1 cellular context compared by ENCODE assay signal in genomic region chr11:119377961-119378667, GRCh38.
TF ChIP-seq lines count a peak whose summit lies in the region.

No MANE protein-coding gene starts in this region.

TF ChIP-seq in K562, 482 proteins besides CTCF, POLR2A, EP300 and RAD21 (continues in another document):
- TF ChIP-seq ZNF197 (CRISPR knock-in tag; IDR thresholded peaks at IDR 0.05; ENCODE audit: low read depth) (no peak), SMAD1 (IDR thresholded peaks at IDR 0.05; ENCODE audit: low read depth, low read length, partially characterized antibody) (no peak), ATF4 (CRISPR knock-in tag; IDR thresholded peaks at IDR 0.05) (no peak), RCOR1 (IDR thresholded peaks at IDR 0.05; ENCODE audit: borderline replicate concordance in 1 of 2, low read depth in 2 of 2, low read length in 2 of 2) (no peak), ILK (tag; IDR thresholded peaks at IDR 0.05; ENCODE audit: borderline replicate concordance, low read depth) (no peak), ZNF124 (CRISPR knock-in tag; IDR thresholded peaks at IDR 0.05) (no peak), JUND (IDR thresholded peaks at IDR 0.05; ENCODE audit: borderline replicate concordance, low read depth, low read length) (0 out of 2 replicates have a peak, but pooled peaks have one; percentile 13), JUND (tag; IDR thresholded peaks at IDR 0.05; ENCODE audit: borderline replicate concordance, low read depth, low read length) (no peak), TSHZ1 (CRISPR knock-in tag; IDR thresholded peaks at IDR 0.05) (no peak), ELF1 (tag; IDR thresholded peaks at IDR 0.05) (no peak), ARNT (IDR thresholded peaks at IDR 0.05) (no peak), ZNF24 (IDR thresholded peaks at IDR 0.05) (no peak), ZFX (CRISPR knock-in tag; IDR thresholded peaks at IDR 0.05) (no peak), DNMT1 (IDR thresholded peaks at IDR 0.05) (no peak), E2F3 (CRISPR knock-in tag; IDR thresholded peaks at IDR 0.05) (no peak), KDM4B (IDR thresholded peaks at IDR 0.05; ENCODE audit: borderline replicate concordance in 2 of 2, low read depth in 1 of 2) (no peak), ZNF134 (CRISPR knock-in tag; conservative IDR thresholded peaks at IDR 0.05) (no peak), ZKSCAN8 (CRISPR knock-in tag; IDR thresholded peaks at IDR 0.05) (no peak), GTF2E2 (tag; IDR thresholded peaks at IDR 0.05) (no peak), RBM22 (IDR thresholded peaks at IDR 0.05; ENCODE audit: low read depth, low read length, poor library complexity, severe bottlenecking) (no peak), TBP (optimal IDR thresholded peaks at IDR 0.05; ENCODE audit: low read depth, low read length) (peak; percentile 8), PRMT5 (CRISPR knock-in tag; IDR thresholded peaks at IDR 0.05) (no peak), MTA2 (IDR thresholded peaks at IDR 0.05; ENCODE audit: low read depth) (no peak), HOXB6 (CRISPR knock-in tag; IDR thresholded peaks at IDR 0.05; ENCODE audit: borderline replicate concordance) (no peak), POLR2AphosphoS5 (IDR thresholded peaks at IDR 0.05; ENCODE audit: control insufficient read depth, insufficient read depth, low read depth, low read length) (peak; percentile 22; the same call in 1 of the 2 replicates), CEBPG (CRISPR knock-in tag; IDR thresholded peaks at IDR 0.05) (no peak), CEBPG (tag; conservative IDR thresholded peaks at IDR 0.05 in 1 of 2, IDR thresholded peaks at IDR 0.05 in 1 of 2) (peak in 1 of 2 experiments; percentile 32; a peak in 1 of 4 replicates), ZNF655 (CRISPR knock-in tag; IDR thresholded peaks at IDR 0.05) (no peak), EWSR1 (IDR thresholded peaks at IDR 0.05; ENCODE audit: borderline replicate concordance, low read depth, partially characterized antibody) (no peak), TRIM24 (IDR thresholded peaks at IDR 0.05) (no peak), NFYB (IDR thresholded peaks at IDR 0.05; ENCODE audit: extremely low read depth, insufficient read length) (peak; percentile 5), HNRNPK (IDR thresholded peaks at IDR 0.05; ENCODE audit: low read depth, low read length, poor library complexity, severe bottlenecking) (no peak), MIER1 (IDR thresholded peaks at IDR 0.05; ENCODE audit: low read depth) (no peak), FOS (IDR thresholded peaks at IDR 0.05; ENCODE audit: extremely low read depth, insufficient read length) (no peak), HCFC1 (IDR thresholded peaks at IDR 0.05; ENCODE audit: low read depth, low read length) (no peak), NR2F6 (CRISPR knock-in tag; IDR thresholded peaks at IDR 0.05) (no peak), NKRF (IDR thresholded peaks at IDR 0.05; ENCODE audit: borderline replicate concordance) (no peak), WHSC1 (IDR thresholded peaks at IDR 0.05; ENCODE audit: low read length) (no peak), ADNP (tag; IDR thresholded peaks at IDR 0.05) (no peak), THAP12 (CRISPR knock-in tag; IDR thresholded peaks at IDR 0.05) (no peak), DPF2 (IDR thresholded peaks at IDR 0.05) (peak; percentile 11; the same call in 1 of the 2 replicates), HMG20A (CRISPR knock-in tag; conservative IDR thresholded peaks at IDR 0.05) (no peak), CXXC5 (CRISPR knock-in tag; IDR thresholded peaks at IDR 0.05) (no peak), KLF16 (IDR thresholded peaks at IDR 0.05) (no peak), XRCC5 (IDR thresholded peaks at IDR 0.05; ENCODE audit: low read depth, low read length) (no peak), SIN3A (IDR thresholded peaks at IDR 0.05; ENCODE audit: borderline replicate concordance in 2 of 2, control insufficient read depth in 1 of 2, low read depth in 2 of 2, low read length in 2 of 2) (no peak), CREB1 (IDR thresholded peaks at IDR 0.05) (no peak), CREB1 (CRISPR knock-in tag; IDR thresholded peaks at IDR 0.05) (no peak), ZC3H4 (CRISPR knock-in tag; IDR thresholded peaks at IDR 0.05; ENCODE audit: borderline replicate concordance) (no peak), CCAR2 (IDR thresholded peaks at IDR 0.05; ENCODE audit: low read depth, low read length) (no peak), NR1H2 (CRISPR knock-in tag; IDR thresholded peaks at IDR 0.05) (no peak), ZZZ3 (IDR thresholded peaks at IDR 0.05) (no peak), BDP1 (IDR thresholded peaks at IDR 0.05; ENCODE audit: insufficient read depth, insufficient read length) (no peak), ASH1L (IDR thresholded peaks at IDR 0.05; ENCODE audit: borderline replicate concordance, low read depth, partially characterized antibody) (no peak), ZNF668 (CRISPR knock-in tag; IDR thresholded peaks at IDR 0.05) (no peak), CHD1 (IDR thresholded peaks at IDR 0.05; ENCODE audit: low read length) (no peak), PML (IDR thresholded peaks at IDR 0.05; ENCODE audit: low read length) (no peak), NFE2 (IDR thresholded peaks at IDR 0.05; ENCODE audit: low read depth) (no peak), CREBBP (IDR thresholded peaks at IDR 0.05; ENCODE audit: low read depth, low read length) (no peak), NCOR1 (IDR thresholded peaks at IDR 0.05) (peak; percentile 41; the same call in 1 of the 2 replicates), MBD2 (IDR thresholded peaks at IDR 0.05; ENCODE audit: borderline replicate concordance, low read depth) (no peak), BRF1 (IDR thresholded peaks at IDR 0.05; ENCODE audit: borderline replicate concordance, extremely low read depth, insufficient read length) (no peak)
- TF ChIP-seq, protein P1, sequence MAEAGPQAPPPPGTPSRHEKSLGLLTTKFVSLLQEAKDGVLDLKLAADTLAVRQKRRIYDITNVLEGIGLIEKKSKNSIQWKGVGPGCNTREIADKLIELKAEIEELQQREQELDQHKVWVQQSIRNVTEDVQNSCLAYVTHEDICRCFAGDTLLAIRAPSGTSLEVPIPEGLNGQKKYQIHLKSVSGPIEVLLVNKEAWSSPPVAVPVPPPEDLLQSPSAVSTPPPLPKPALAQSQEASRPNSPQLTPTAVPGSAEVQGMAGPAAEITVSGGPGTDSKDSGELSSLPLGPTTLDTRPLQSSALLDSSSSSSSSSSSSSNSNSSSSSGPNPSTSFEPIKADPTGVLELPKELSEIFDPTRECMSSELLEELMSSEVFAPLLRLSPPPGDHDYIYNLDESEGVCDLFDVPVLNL (CRISPR knock-in tag; IDR thresholded peaks at IDR 0.05; ENCODE audit: low read depth), result no peak
- TF ChIP-seq, protein P2, sequence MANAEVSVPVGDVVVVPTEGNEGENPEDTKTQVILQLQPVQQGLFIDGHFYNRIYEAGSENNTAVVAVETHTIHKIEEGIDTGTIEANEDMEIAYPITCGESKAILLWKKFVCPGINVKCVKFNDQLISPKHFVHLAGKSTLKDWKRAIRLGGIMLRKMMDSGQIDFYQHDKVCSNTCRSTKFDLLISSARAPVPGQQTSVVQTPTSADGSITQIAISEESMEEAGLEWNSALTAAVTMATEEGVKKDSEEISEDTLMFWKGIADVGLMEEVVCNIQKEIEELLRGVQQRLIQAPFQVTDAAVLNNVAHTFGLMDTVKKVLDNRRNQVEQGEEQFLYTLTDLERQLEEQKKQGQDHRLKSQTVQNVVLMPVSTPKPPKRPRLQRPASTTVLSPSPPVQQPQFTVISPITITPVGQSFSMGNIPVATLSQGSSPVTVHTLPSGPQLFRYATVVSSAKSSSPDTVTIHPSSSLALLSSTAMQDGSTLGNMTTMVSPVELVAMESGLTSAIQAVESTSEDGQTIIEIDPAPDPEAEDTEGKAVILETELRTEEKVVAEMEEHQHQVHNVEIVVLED (CRISPR knock-in tag; IDR thresholded peaks at IDR 0.05), result no peak
- TF ChIP-seq, protein P3, sequence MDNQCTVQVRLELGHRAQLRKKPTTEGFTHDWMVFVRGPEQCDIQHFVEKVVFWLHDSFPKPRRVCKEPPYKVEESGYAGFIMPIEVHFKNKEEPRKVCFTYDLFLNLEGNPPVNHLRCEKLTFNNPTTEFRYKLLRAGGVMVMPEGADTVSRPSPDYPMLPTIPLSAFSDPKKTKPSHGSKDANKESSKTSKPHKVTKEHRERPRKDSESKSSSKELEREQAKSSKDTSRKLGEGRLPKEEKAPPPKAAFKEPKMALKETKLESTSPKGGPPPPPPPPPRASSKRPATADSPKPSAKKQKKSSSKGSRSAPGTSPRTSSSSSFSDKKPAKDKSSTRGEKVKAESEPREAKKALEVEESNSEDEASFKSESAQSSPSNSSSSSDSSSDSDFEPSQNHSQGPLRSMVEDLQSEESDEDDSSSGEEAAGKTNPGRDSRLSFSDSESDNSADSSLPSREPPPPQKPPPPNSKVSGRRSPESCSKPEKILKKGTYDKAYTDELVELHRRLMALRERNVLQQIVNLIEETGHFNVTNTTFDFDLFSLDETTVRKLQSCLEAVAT (IDR thresholded peaks at IDR 0.05), result no peak
- TF ChIP-seq, protein P4, sequence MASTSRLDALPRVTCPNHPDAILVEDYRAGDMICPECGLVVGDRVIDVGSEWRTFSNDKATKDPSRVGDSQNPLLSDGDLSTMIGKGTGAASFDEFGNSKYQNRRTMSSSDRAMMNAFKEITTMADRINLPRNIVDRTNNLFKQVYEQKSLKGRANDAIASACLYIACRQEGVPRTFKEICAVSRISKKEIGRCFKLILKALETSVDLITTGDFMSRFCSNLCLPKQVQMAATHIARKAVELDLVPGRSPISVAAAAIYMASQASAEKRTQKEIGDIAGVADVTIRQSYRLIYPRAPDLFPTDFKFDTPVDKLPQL (IDR thresholded peaks at IDR 0.05; ENCODE audit: extremely low read depth, insufficient read length), result no peak
